In genomic region chr9:71249729-71250317, GRCh38 we compare ENCODE assay signal across 8 cellular contexts.
DNase-seq lines count a peak whose midpoint lies in the region; ATAC-seq, FAIRE-seq and TF ChIP-seq lines count a peak whose summit lies in the region.

No MANE protein-coding gene starts in this region.

- H2BK120ac ChIP-seq in H1 (replicated peaks; ENCODE audit: low read depth, low read length) (no peak overlapping the region), mesendoderm (ENCODE audit: low read depth, low read length) (no peak overlapping the region)

- no peaks in the 10 kb centered on the region for H4K20me1 ChIP-seq in H1 (replicated peaks in 1 of 2; ENCODE audit: control insufficient read depth in 1 of 2, insufficient read depth in 2 of 2, low read length in 2 of 2)

- intact Hi-C loops in Calu3 (cut with micrococcal nuclease; ENCODE audit: unreplicated experiment), result loop anchor here (1.0 to 2.0 kb wide), 2 partner anchors 325 to 610 kb away; no protein-coding TSS in a partner anchor

- no peak overlapping the region for H3K14ac ChIP-seq in H1 (ENCODE audit: insufficient read length)

- H4K5ac ChIP-seq in H1 (ENCODE audit: insufficient read length, low read depth, low read length), result no peak overlapping the region
- H4K5ac ChIP-seq in mesendoderm (ENCODE audit: low read length), result no peak overlapping the region

- no peaks in the 10 kb centered on the region for H3K9me3 ChIP-seq in H1 (ENCODE audit: insufficient read depth in 2 of 2, low read depth in 1 of 2, low read length in 1 of 2)

- H4K91ac ChIP-seq in H1 (replicated peaks; ENCODE audit: insufficient read length, low read length), result no peak overlapping the region

- H3K4me2 ChIP-seq in H1 (ENCODE audit: insufficient read depth in 1 of 2, low read depth in 2 of 2, low read length in 2 of 2) (peak overlapping the region in 1 of 2 experiments; percentile 49; a peak in 2 of 4 replicates), mesendoderm (ENCODE audit: low read length) (no peak overlapping the region)

- BruUV-seq in Calu3 (replicated peaks; lab: Mats Ljungman, UMichigan), result no TSS peak

- H3K36me3 ChIP-seq in H1 (ENCODE audit: control insufficient read depth in 2 of 4, insufficient read depth in 4 of 4, low read length in 3 of 4) (no peaks in the 10 kb centered on the region), mesendoderm (ENCODE audit: control insufficient read depth, insufficient read depth, low read length) (no peaks in the 10 kb centered on the region)

- H3K79me2 ChIP-seq in H1 (ENCODE audit: control insufficient read depth in 1 of 2, insufficient read depth in 2 of 2, low read length in 2 of 2) (no peaks in the 10 kb centered on the region), mesendoderm (ENCODE audit: control insufficient read depth, insufficient read depth, low read length) (no peaks in the 10 kb centered on the region)

- TF ChIP-seq EP300 in H1 (IDR thresholded peaks at IDR 0.05; ENCODE audit: borderline replicate concordance in 1 of 2, low read depth in 2 of 2, low read length in 2 of 2), result no peak

- no peak overlapping the region for H3K4ac ChIP-seq in H1 (replicated peaks; ENCODE audit: insufficient read length, low read depth, low read length)
- no peak overlapping the region for H3K4ac ChIP-seq in mesendoderm (ENCODE audit: low read depth, low read length)

- H4K8ac ChIP-seq in H1 (ENCODE audit: extremely low read depth, insufficient read depth, low read length), result no peak overlapping the region
- H4K8ac ChIP-seq in mesendoderm (ENCODE audit: low read depth, low read length), result no peak overlapping the region

- 31% methylated on average over 5 of the region's 5 CpGs; no CpG with 5 or more reads in 1 of the 2 experiments for WGBS in H1 (ENCODE audit: extremely low coverage in 1 of 2, insufficient coverage in 1 of 2, insufficient read length in 1 of 2, insufficient replicate concordance in 2 of 2, low coverage in 1 of 2, low lambda C conversion rate in 2 of 2, missing lambda C conversion rate in 1 of 2), 2 experiments
- no CpG with 5 or more reads among the region's 5 CpGs for WGBS in mesendoderm (ENCODE audit: extremely low coverage, insufficient coverage, low lambda C conversion rate)

- no peak overlapping the region for H3K4me3 Mint-ChIP-seq in Calu3 (ENCODE audit: low read depth, unreplicated experiment)

- H2AK5ac ChIP-seq in H1 (ENCODE audit: low read depth, low read length) (no peak overlapping the region), mesendoderm (ENCODE audit: low read length) (no peak overlapping the region)

- H3K23ac ChIP-seq in H1 (ENCODE audit: insufficient read length) (no peak overlapping the region), mesendoderm (ENCODE audit: low read length) (no peak overlapping the region)

- peaks cover 3% of the 10 kb centered on the region; the same call in 1 of the 2 replicates for H3K23me2 ChIP-seq in H1 (ENCODE audit: low read depth, low read length)

- DNase-seq in Calu3 (peak; percentile 19), OCI-M2 (lab: John Stamatoyannopoulos, UW; ENCODE audit: unreplicated experiment) (peak; percentile 1), H1 (ENCODE audit: low read depth in 1 of 2, low spot score in 2 of 2) (no peak), mesendoderm (peak; percentile 72)
- no peak for DNase-seq in activated T-cell treated with anti-CD3 and anti-CD28 coated beads, Interleukin-2, amount 50 U/mL, for 1 hour

- H3K27me3 ChIP-seq in H1 (replicated peaks in 1 of 4; ENCODE audit: control insufficient read depth in 3 of 4, extremely low read depth in 1 of 4, insufficient read depth in 3 of 4, low read length in 3 of 4) (no peaks in the 10 kb centered on the region), mesendoderm (ENCODE audit: insufficient read depth, low read length, poor library complexity) (no peaks in the 10 kb centered on the region)

- no peak overlapping the region for H3K9ac ChIP-seq in H1 (replicated peaks in 1 of 4; ENCODE audit: extremely low read depth in 1 of 4, low read depth in 3 of 4, low read length in 3 of 4)
- H3K9ac ChIP-seq in mesendoderm (ENCODE audit: low read length), result no peak overlapping the region

- H3K79me1 ChIP-seq in H1 (ENCODE audit: low read depth, low read length) (no peaks in the 10 kb centered on the region), mesendoderm (ENCODE audit: low read length) (no peaks in the 10 kb centered on the region)

- H2BK5ac ChIP-seq in H1 (ENCODE audit: low read depth, low read length) (no peak overlapping the region), mesendoderm (ENCODE audit: low read length) (no peak overlapping the region)

- H3K18ac ChIP-seq in H1 (ENCODE audit: extremely low read depth, low read length), result no peak overlapping the region
- no peak overlapping the region for H3K18ac ChIP-seq in mesendoderm (ENCODE audit: low read length)

- H3K27me3 Mint-ChIP-seq in Calu3 (ENCODE audit: unreplicated experiment), result peaks cover 46% of the 10 kb centered on the region

- CTCF ChIA-PET in Calu3 (lab: Charles Lee), result interaction anchor here (2.3 kb wide), 1 partner anchor 610 kb away, joined by 10 read pairs; no protein-coding TSS in a partner anchor
- CTCF ChIA-PET in H1 (lab: Charles Lee; ENCODE audit: partially characterized antibody), result interaction anchor here (0.6 to 4.0 kb wide), 38 partner anchors 9 to 981 kb away, joined by 3 to 14 read pairs (median 4); partner anchors contain the start of gene TRPM3

- peak; percentile 39 for TF ChIP-seq CTCF in Calu3 (IDR thresholded peaks at IDR 0.05; ENCODE audit: unreplicated experiment)
- TF ChIP-seq CTCF in H1 (IDR thresholded peaks at IDR 0.05; ENCODE audit: control extremely low read depth in 1 of 3, insufficient read depth in 1 of 3, low read depth in 1 of 3, low read length in 3 of 3), result peak in 2 of 3 experiments; percentile 81 to 99; a peak in 3 of 4 replicates

- TF ChIP-seq RAD21 in H1 (IDR thresholded peaks at IDR 0.05 in 1 of 2, conservative IDR thresholded peaks at IDR 0.05 in 1 of 2; ENCODE audit: low read depth in 2 of 2, low read length in 2 of 2), result peak; percentile 72 to 78

- H2BK12ac ChIP-seq in H1 (ENCODE audit: low read depth, low read length), result no peak overlapping the region

- TF ChIP-seq POLR2A in H1 (IDR thresholded peaks at IDR 0.05; ENCODE audit: control extremely low read depth in 1 of 2, low read depth in 2 of 2, low read length in 2 of 2), result no peak

- H3K27ac ChIP-seq in H1 (ENCODE audit: low read depth, low read length) (no peak overlapping the region), mesendoderm (ENCODE audit: low read depth, low read length) (no peak overlapping the region)

- H3K27ac Mint-ChIP-seq in Calu3 (ENCODE audit: unreplicated experiment), result no peak overlapping the region

- H3K4me3 ChIP-seq in H1 (ENCODE audit: extremely low read depth in 1 of 4, insufficient read depth in 2 of 4, low read depth in 3 of 4, low read length in 4 of 4) (no peak overlapping the region), mesendoderm (ENCODE audit: low read length) (no peak overlapping the region)

- H2BK15ac ChIP-seq in H1 (ENCODE audit: low read length) (no peak overlapping the region), mesendoderm (replicated peaks; ENCODE audit: low read depth) (no peak overlapping the region)

- H3K56ac ChIP-seq in H1 (replicated peaks; ENCODE audit: insufficient read length, low read depth, low read length) (no peak overlapping the region), mesendoderm (ENCODE audit: low read length) (no peak overlapping the region)

- H2AFZ ChIP-seq in H1 (ENCODE audit: low read length), result no peak overlapping the region

- FAIRE-seq in H1 (lab: Jason Lieb, UNC), result peak; percentile 97

- POLR2A ChIA-PET in H1 (lab: Charles Lee; ENCODE audit: partially characterized antibody), result interaction anchor here (0.6 to 2.2 kb wide), 2 partner anchors 43 to 130 kb away, joined by 3 to 9 read pairs; no protein-coding TSS in a partner anchor

- H3K4me1 ChIP-seq in H1 (replicated peaks in 1 of 4; ENCODE audit: control insufficient read depth in 3 of 4, insufficient read depth in 4 of 4, low read length in 3 of 4) (peaks cover 0 to 14% (median 7%) of the 10 kb centered on the region in 4 experiments; a peak in 2 of 7 replicates), mesendoderm (ENCODE audit: control insufficient read depth, low read depth, low read length) (no peaks in the 10 kb centered on the region)

- no peaks in the 10 kb centered on the region for H3K9me3 Mint-ChIP-seq in Calu3 (ENCODE audit: low read depth, unreplicated experiment)

- H3K4me1 Mint-ChIP-seq in Calu3 (ENCODE audit: low read depth, unreplicated experiment), result no peaks in the 10 kb centered on the region

- no peak overlapping the region for H2BK20ac ChIP-seq in H1 (ENCODE audit: low read length)

- ATAC-seq in GM19372 (IDR thresholded peaks at IDR 0.05; ENCODE audit: low read depth, unreplicated experiment) (peak; percentile 87), HG03457 (IDR thresholded peaks at IDR 0.05; ENCODE audit: unreplicated experiment) (peak; percentile 76), HG03460 (IDR thresholded peaks at IDR 0.05; ENCODE audit: unreplicated experiment) (no peak)

- peaks cover 3% of the 10 kb centered on the region for H3K36me3 Mint-ChIP-seq in Calu3 (ENCODE audit: insufficient read depth, unreplicated experiment)

TF ChIP-seq in H1, 55 proteins besides CTCF, POLR2A, EP300 and RAD21 (continues in another document):
- TF ChIP-seq CHD2 (IDR thresholded peaks at IDR 0.05; ENCODE audit: low read length), result no peak
- 0 out of 2 replicates have a peak, but pooled peaks have one; percentile 36 for TF ChIP-seq MAX (IDR thresholded peaks at IDR 0.05)
- TF ChIP-seq EGR1 (IDR thresholded peaks at IDR 0.05; ENCODE audit: borderline replicate concordance, low read depth, low read length), result no peak
- no peak for TF ChIP-seq RBBP5 (IDR thresholded peaks at IDR 0.05; ENCODE audit: borderline replicate concordance, low read depth, low read length)
- TF ChIP-seq EZH2 (IDR thresholded peaks at IDR 0.05; ENCODE audit: low read depth, low read length, severe bottlenecking), result no peak
- no peak for TF ChIP-seq JUND (IDR thresholded peaks at IDR 0.05; ENCODE audit: low read length)
- no peak for TF ChIP-seq ATF3 (IDR thresholded peaks at IDR 0.05; ENCODE audit: insufficient read depth, low read depth, low read length)
- TF ChIP-seq ZNF274 (IDR thresholded peaks at IDR 0.05; ENCODE audit: borderline replicate concordance, extremely low read depth, low read length), result no peak
- TF ChIP-seq CBX5 (IDR thresholded peaks at IDR 0.05; ENCODE audit: low read depth, low read length), result no peak
- TF ChIP-seq RNF2 (IDR thresholded peaks at IDR 0.05; ENCODE audit: borderline replicate concordance, low read depth, low read length, missing control alignments, poor library complexity, severe bottlenecking), result no peak
- TF ChIP-seq HDAC6 (IDR thresholded peaks at IDR 0.05; ENCODE audit: low read depth, low read length), result no peak
- no peak for TF ChIP-seq CTBP2 (IDR thresholded peaks at IDR 0.05; ENCODE audit: borderline replicate concordance, insufficient read depth, insufficient read length, low read length)

Comparison
In these comparisons a context has a peak if more than half of its experiments do, and no peak if none do; other contexts are left out.
1. DNase-seq: peak in Calu3 (single experiment), OCI-M2 (single experiment) and mesendoderm (single experiment); none in H1 (0 of 2) and activated T-cell treated with anti-CD3 and anti-CD28 coated beads, Interleukin-2, amount 50 U/mL, for 1 hour (single experiment).